ENCODE assay signal across 30 cellular contexts in the genomic region with DNA sequence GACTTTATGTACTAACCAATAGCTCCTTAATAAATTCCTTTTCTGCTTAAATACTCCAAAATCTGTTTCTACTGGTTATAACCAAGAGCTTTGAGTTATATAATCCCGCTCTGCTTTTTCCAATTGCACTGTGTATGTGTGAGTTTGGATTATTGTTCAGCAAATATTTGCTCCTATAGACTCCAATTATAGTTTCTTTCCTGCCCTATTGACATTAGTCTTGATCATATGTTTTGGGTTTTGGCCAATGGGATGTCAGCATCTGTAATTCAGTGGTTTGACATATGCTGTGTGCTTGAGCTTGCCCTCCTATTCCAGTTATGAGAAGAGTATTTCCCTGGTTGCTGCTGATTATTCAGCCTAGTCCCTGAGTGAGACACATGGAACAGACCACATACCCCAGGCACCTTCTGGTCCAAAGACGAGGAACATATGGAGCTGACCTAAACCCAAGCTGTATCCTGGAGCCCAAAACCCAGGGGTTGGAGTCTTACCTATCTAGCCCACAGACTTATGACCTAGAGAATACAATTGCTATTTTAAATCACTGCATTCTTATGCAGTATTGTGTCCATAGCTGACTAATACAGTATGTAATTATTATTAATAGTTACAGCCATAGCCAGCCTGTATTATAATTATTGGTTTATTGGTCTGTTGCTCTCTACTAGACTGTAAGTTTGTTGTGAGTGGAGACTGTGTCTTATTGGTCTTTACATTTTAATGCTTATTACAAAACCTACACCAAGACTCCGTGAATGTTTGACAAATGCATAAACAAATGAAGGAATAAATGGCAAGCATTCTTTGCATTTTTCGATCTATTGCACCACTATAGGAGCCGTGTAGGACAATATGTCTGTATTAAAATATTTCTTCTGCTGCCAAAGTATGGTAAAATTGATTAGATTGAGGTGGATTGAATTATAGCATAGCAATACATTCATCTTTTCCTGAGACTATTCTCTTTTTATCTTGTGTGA. TPM values are rescaled to one million over a fixed set of nuclear protein-coding genes. Genes with fewer than 3 reads are reported as not detected.
DNase-seq lines count a peak whose midpoint lies in the region; ATAC-seq, FAIRE-seq and TF ChIP-seq lines count a peak whose summit lies in the region.
"Had no signal": no experiment of that assay in that cellular context is flagged by ENCODE, and none has a peak within 500 bp of the region (broad histone marks: within the 10 kb centered on the region; RNA-seq: fewer than 3 reads in every experiment).

No MANE protein-coding gene starts in this region.

- no peaks in the 10 kb centered on the region for H3K9me3 Mint-ChIP-seq in CD4-positive, alpha-beta T cell
- H3K9me3 Mint-ChIP-seq: T-helper 1 cell treated with Interleukin-12 subunit alpha and Interleukin-12 subunit beta and Interleukin-4 antibody, amounts not matched to agents 30 μg/mL and 1 μg/mL, for 36 hours had no signal

- H3K36me3 Mint-ChIP-seq in CD4-positive, alpha-beta T cell (ENCODE audit: low read depth): no peaks in the 10 kb centered on the region
- H3K36me3 Mint-ChIP-seq: CD4-positive, alpha-beta memory T cell had no signal

- peak overlapping the region; percentile 78; the same call in 1 of the 2 replicates for H4K5ac ChIP-seq in IMR-90 (ENCODE audit: low read depth, low read length)

- H3K27me3 Mint-ChIP-seq in CD4-positive, alpha-beta T cell: no peaks in the 10 kb centered on the region

- no peaks in the 10 kb centered on the region for H3K4me1 Mint-ChIP-seq in CD4-positive, alpha-beta T cell (ENCODE audit: low read depth)
- H3K4me1 Mint-ChIP-seq: CD4-positive, alpha-beta memory T cell had no signal

- H4K20me1 ChIP-seq in IMR-90 (ENCODE audit: insufficient read depth, low read length): no peaks in the 10 kb centered on the region
- H4K20me1 ChIP-seq in HepG2 (ENCODE audit: insufficient read depth, low read length): no peaks in the 10 kb centered on the region
- H4K20me1 ChIP-seq: BLaER1 treated with 17β-estradiol and CSF1 and Interleukin-3, amounts not matched to agents 10 nM and 100 nM had no signal

- no peaks in the 10 kb centered on the region for H3K9me3 ChIP-seq in IMR-90 (ENCODE audit: control insufficient read depth, insufficient read depth, low read length)
- H3K9me3 ChIP-seq in adipocyte (ENCODE audit: control insufficient read depth, low read length): peaks cover 5% of the 10 kb centered on the region
- no peaks in the 10 kb centered on the region for H3K9me3 ChIP-seq in tibial nerve
- H3K9me3 ChIP-seq in CD4-positive, alpha-beta T cell (ENCODE audit: control insufficient read depth, low read length): no peaks in the 10 kb centered on the region
- no peaks in the 10 kb centered on the region for H3K9me3 ChIP-seq in HepG2 (ENCODE audit: low read length)

- TF ChIP-seq RAD21 in IMR-90 (IDR thresholded peaks at IDR 0.05; ENCODE audit: low read length): no peak
- no peak for TF ChIP-seq RAD21 in HepG2 (CRISPR knock-in tag; IDR thresholded peaks at IDR 0.05)

- no peak for TF ChIP-seq POLR2A in IMR-90 (IDR thresholded peaks at IDR 0.05; ENCODE audit: low read depth, low read length)
- no peak for TF ChIP-seq POLR2A in tibial nerve (IDR thresholded peaks at IDR 0.05)
- TF ChIP-seq POLR2A in HepG2 (IDR thresholded peaks at IDR 0.05; ENCODE audit: insufficient read depth in 1 of 2, low read depth in 2 of 2, low read length in 2 of 2): no peak

- no peaks in the 10 kb centered on the region for H3K27me3 ChIP-seq in IMR-90 (ENCODE audit: control insufficient read depth, insufficient read depth, low read length)
- no peaks in the 10 kb centered on the region for H3K27me3 ChIP-seq in adipocyte (replicated peaks; ENCODE audit: control insufficient read depth, insufficient read depth, low read length)
- no peaks in the 10 kb centered on the region for H3K27me3 ChIP-seq in tibial nerve
- no peaks in the 10 kb centered on the region for H3K27me3 ChIP-seq in CD4-positive, alpha-beta T cell (ENCODE audit: control insufficient read depth, insufficient read depth, low read length)
- no peaks in the 10 kb centered on the region for H3K27me3 ChIP-seq in HepG2 (ENCODE audit: control insufficient read depth in 1 of 2, insufficient read depth in 2 of 2, low read length in 2 of 2)
- H3K27me3 ChIP-seq: BLaER1 treated with 17β-estradiol and CSF1 and Interleukin-3, amounts not matched to agents 10 nM and 100 nM had no signal

- H3K23ac ChIP-seq in IMR-90 (ENCODE audit: low read depth, low read length): no peak overlapping the region

- peak overlapping the region; percentile 70; the same call in 1 of the 2 replicates for H2BK20ac ChIP-seq in IMR-90 (ENCODE audit: low read depth, low read length)

- WGBS in IMR-90 (ENCODE audit: extremely low coverage in 2 of 2, insufficient read length in 1 of 2), 2 experiments: no CpG with 5 or more reads among the region's 5 CpGs
- 76 to 83% methylated on average over 5 of the region's 5 CpGs for WGBS in tibial nerve, 2 donors
- WGBS in HepG2 (ENCODE audit: low lambda C conversion rate): 30% methylated on average over 5 of the region's 5 CpGs

- in situ Hi-C loops in IMR-90 (cut with MboI; ENCODE audit: low sequenced_read_pairs) (no loop called here), HepG2 (cut with HindIII; ENCODE audit: extremely low pct_ligation_motif_present, low pct_unique_long_range_greater_than_20kb) (no loop called here)

- H2AFZ ChIP-seq in IMR-90 (replicated peaks; ENCODE audit: low read length, poor library complexity): no peak overlapping the region
- no peak overlapping the region for H2AFZ ChIP-seq in HepG2 (ENCODE audit: low read length)
- H2AFZ ChIP-seq: GM23248 had no signal

- H3K27ac ChIP-seq in IMR-90 (ENCODE audit: insufficient read depth, low read length) (no peak overlapping the region), tibial nerve (no peak overlapping the region), HepG2 (ENCODE audit: extremely low read length, insufficient read depth, low read length) (no peak overlapping the region)
- no peak overlapping the region for H3K27ac ChIP-seq in CD4-positive, alpha-beta T cell (ENCODE audit: low read depth, low read length)
- H3K27ac ChIP-seq: A549; BLaER1 treated with 17β-estradiol and CSF1 and Interleukin-3, amounts not matched to agents 10 nM and 100 nM; GM23248; RWPE1 had no signal

- no peak overlapping the region for H3K4me3 Mint-ChIP-seq in CD4-positive, alpha-beta T cell
- H3K4me3 Mint-ChIP-seq: CD4-positive, alpha-beta memory T cell; T-helper 1 cell treated with Interleukin-12 subunit alpha and Interleukin-12 subunit beta and Interleukin-4 antibody, amounts not matched to agents 30 μg/mL and 1 μg/mL, for 36 hours had no signal

- TF ChIP-seq EP300 in tibial nerve (IDR thresholded peaks at IDR 0.05) (no peak), HepG2 (IDR thresholded peaks at IDR 0.05; ENCODE audit: low read depth in 2 of 2, low read length in 2 of 2) (no peak), HepG2 (CRISPR knock-in tag; IDR thresholded peaks at IDR 0.05; ENCODE audit: borderline replicate concordance) (no peak)

- H2AK5ac ChIP-seq in IMR-90 (ENCODE audit: low read depth, low read length): peak overlapping the region; percentile 29; the same call in 1 of the 2 replicates

- H3K18ac ChIP-seq in IMR-90 (ENCODE audit: low read depth, low read length): peak overlapping the region; percentile 75

- TF ChIP-seq CTCF in IMR-90 (conservative IDR thresholded peaks at IDR 0.05; ENCODE audit: low read depth, low read length) (no peak), tibial nerve (IDR thresholded peaks at IDR 0.05) (no peak), HepG2 (CRISPR knock-in tag; IDR thresholded peaks at IDR 0.05) (no peak)
- no peak for TF ChIP-seq CTCF in CD4-positive, alpha-beta T cell (IDR thresholded peaks at IDR 0.05)

- no peak overlapping the region for H2BK5ac ChIP-seq in IMR-90 (ENCODE audit: low read depth, low read length, poor library complexity, severe bottlenecking)

- CTCF ChIA-PET in IMR-90 (lab: Yijun Ruan, JAX): no interaction called here
- CTCF ChIA-PET in CD4-positive, alpha-beta T cell (lab: Charles Lee): no interaction called here
- CTCF ChIA-PET in HepG2 (lab: Yijun Ruan, JAX; ENCODE audit: low intra/inter-chr PET ratio, low total read pairs): no interaction called here

- H3K9me1 ChIP-seq in IMR-90 (ENCODE audit: insufficient read depth, low read length): peaks cover 3% of the 10 kb centered on the region; the same call in 1 of the 2 replicates

- H3K27ac Mint-ChIP-seq in CD4-positive, alpha-beta T cell: no peak overlapping the region
- H3K27ac Mint-ChIP-seq: CD4-positive, alpha-beta memory T cell; T-helper 1 cell treated with Interleukin-12 subunit alpha and Interleukin-12 subunit beta and Interleukin-4 antibody, amounts not matched to agents 30 μg/mL and 1 μg/mL, for 36 hours had no signal

- no peaks in the 10 kb centered on the region for H3K79me1 ChIP-seq in IMR-90 (ENCODE audit: low read depth in 1 of 2, low read length in 2 of 2)

- DNase-seq in DMS 273 treated with DMSO at 0.1 percent for 48 hours (lab: John Stamatoyannopoulos, UW) (peak; percentile 63), IMR-90 (peak; percentile 21), adipocyte (ENCODE audit: low read depth) (peak; percentile 28), iris pigment epithelial cell (ENCODE audit: low read depth) (peak; percentile 63), tibial nerve (ENCODE audit: low spot score in 2 of 2) (no peak), NK-92 (lab: John Stamatoyannopoulos, UW; ENCODE audit: unreplicated experiment) (no peak), HepG2 (ENCODE audit: low spot score) (no peak)
- no peak for DNase-seq in CD4-positive, alpha-beta T cell
- DNase-seq: AML-193; CD4-positive, alpha-beta memory T cell; COR-L47; DMS79 treated with DMSO at 0.1 percent for 48 hours; GM23248; H7; KBM-7; MV-4-11; NCI-H1105; NCI-H187; NCI-H2081 treated with DMSO at 0.1 percent for 48 hours; NCI-H2171; NCI-H226; NCI-H510A; NCI-H774; SHP77; SW 1271 had no signal

- no peak overlapping the region for H3K56ac ChIP-seq in IMR-90 (ENCODE audit: extremely low read depth, insufficient read depth, low read length)

- H3K4me1 ChIP-seq in IMR-90 (ENCODE audit: control insufficient read depth, insufficient read depth, low read length): peaks cover 4% of the 10 kb centered on the region
- peaks cover 61% of the 10 kb centered on the region for H3K4me1 ChIP-seq in adipocyte (ENCODE audit: control insufficient read depth, insufficient read depth, low read length)
- H3K4me1 ChIP-seq in tibial nerve: peaks cover 0 to 6% (median 0%) of the 10 kb centered on the region in 4 donors
- peaks cover 7% of the 10 kb centered on the region for H3K4me1 ChIP-seq in HepG2 (ENCODE audit: insufficient read depth, low read length)
- H3K4me1 ChIP-seq: BLaER1 treated with 17β-estradiol and CSF1 and Interleukin-3, amounts not matched to agents 10 nM and 100 nM had no signal

- peak overlapping the region; percentile 46 for H4K91ac ChIP-seq in IMR-90 (ENCODE audit: insufficient read depth, low read depth, low read length)

- ATAC-seq in IMR-90 (ENCODE audit: low read depth) (peak; percentile 50), HepG2 (no peak)
- ATAC-seq in CD4-positive, alpha-beta T cell (ENCODE audit: poor library complexity): no peak
- ATAC-seq: A549, Panc1 had no signal

- H3K4me2 ChIP-seq in IMR-90 (ENCODE audit: low read depth, low read length) (0 out of 2 replicates have a peak overlapping the region, but pooled peaks have one; percentile 38), HepG2 (ENCODE audit: low read depth, low read length) (no peak overlapping the region)
- H3K4me2 ChIP-seq: A549; BLaER1 treated with 17β-estradiol and CSF1 and Interleukin-3, amounts not matched to agents 10 nM and 100 nM had no signal

- H3K36me3 ChIP-seq in IMR-90 (ENCODE audit: control insufficient read depth, insufficient read depth, low read length) (no peaks in the 10 kb centered on the region), adipocyte (ENCODE audit: control insufficient read depth, insufficient read depth, low read length, severe bottlenecking) (no peaks in the 10 kb centered on the region), tibial nerve (no peaks in the 10 kb centered on the region), HepG2 (replicated peaks in 1 of 2; ENCODE audit: control insufficient read depth in 1 of 2, insufficient read depth in 2 of 2, low read length in 2 of 2) (no peaks in the 10 kb centered on the region)
- H3K36me3 ChIP-seq: BLaER1 treated with 17β-estradiol and CSF1 and Interleukin-3, amounts not matched to agents 10 nM and 100 nM had no signal

- no peaks in the 10 kb centered on the region for H3K79me2 ChIP-seq in HepG2 (ENCODE audit: insufficient read depth, low read length)

- H2AK9ac ChIP-seq in IMR-90 (replicated peaks; ENCODE audit: low read depth, low read length, poor library complexity): no peak overlapping the region

- H3K14ac ChIP-seq in IMR-90 (replicated peaks; ENCODE audit: low read depth, low read length): 0 out of 2 replicates have a peak overlapping the region, but pooled peaks have one; percentile 10

- BruUV-seq in IMR-90 (replicated peaks; lab: Mats Ljungman, UMichigan) (no TSS peak), HepG2 (replicated peaks; lab: Mats Ljungman, UMichigan) (no TSS peak)

- POLR2A ChIA-PET in IMR-90 (lab: Charles Lee; ENCODE audit: unreplicated experiment): no interaction called here
- POLR2A ChIA-PET in CD4-positive, alpha-beta T cell (lab: Charles Lee): no interaction called here
- POLR2A ChIA-PET in HepG2 (lab: Yijun Ruan, JAX): no interaction called here

- intact Hi-C loops in IMR-90 (cut with micrococcal nuclease): no loop called here
- intact Hi-C loops in CD4-positive, alpha-beta T cell (cut with DNase I, micrococcal nuclease): no loop called here
- intact Hi-C loops in HepG2 (cut with micrococcal nuclease; ENCODE audit: unreplicated experiment): no loop called here

- peak overlapping the region; percentile 23; the same call in 1 of the 2 replicates for H2BK120ac ChIP-seq in IMR-90 (ENCODE audit: low read depth, low read length)

- no peak for FAIRE-seq in HepG2 (lab: Jason Lieb, UNC)

- H3K4me3 ChIP-seq in IMR-90 (ENCODE audit: insufficient read depth, low read depth, low read length): no peak overlapping the region
- H3K4me3 ChIP-seq in adipocyte (ENCODE audit: low read length): no peak overlapping the region
- no peak overlapping the region for H3K4me3 ChIP-seq in tibial nerve
- H3K4me3 ChIP-seq in HepG2 (replicated peaks in 1 of 3; ENCODE audit: insufficient read depth in 1 of 3, low read depth in 2 of 3, low read length in 3 of 3): no peak overlapping the region
- H3K4me3 ChIP-seq: A549; BLaER1 treated with 17β-estradiol and CSF1 and Interleukin-3, amounts not matched to agents 10 nM and 100 nM; GM23248 had no signal

- dilution Hi-C loops in IMR-90 (cut with HindIII; ENCODE audit: low sequenced_read_pairs, unreplicated experiment): no loop called here

- H2BK15ac ChIP-seq in IMR-90 (ENCODE audit: low read depth, low read length): peak overlapping the region; percentile 34; the same call in 1 of the 3 replicates

- no peak overlapping the region for H4K8ac ChIP-seq in IMR-90 (ENCODE audit: low read depth in 2 of 2, low read length in 2 of 2)

- H3K9ac ChIP-seq in IMR-90 (ENCODE audit: low read depth, low read length) (no peak overlapping the region), adipocyte (ENCODE audit: low read length) (no peak overlapping the region), HepG2 (ENCODE audit: insufficient read depth, low read depth, low read length) (no peak overlapping the region)
- H3K9ac ChIP-seq: BLaER1 treated with 17β-estradiol and CSF1 and Interleukin-3, amounts not matched to agents 10 nM and 100 nM; GM23248 had no signal

- H3K4ac ChIP-seq in IMR-90 (ENCODE audit: low read depth, low read length): peak overlapping the region; percentile 30

RNA-seq across cellular contexts. Expression of a gene that starts 11.7 kb away (rescaled TPM):
- total RNA-seq in IMR-90 (2012; rRNA removed): 21.0 and 28.6 TPM in 2 replicates
- polyA plus RNA-seq in IMR-90 (2012; rRNA removed): 7.3 and 8.3 TPM in 2 replicates
- 0.76 and 1.2 TPM in 2 replicates for polyA plus RNA-seq in IMR-90 (2012; cell fraction: cytosol; rRNA removed)
- polyA plus RNA-seq in IMR-90 (2012; cell fraction: nucleus; rRNA removed; ENCODE audit: low replicate concordance): 1.6 and 21.6 TPM in 2 replicates
- 100 to 1,000 TPM in 1 of 4 donors, 10 to 100 TPM in 3; 60.6 to 107 (median 75.2) TPM for total RNA-seq in tibial nerve
- 10 to 100 TPM; 27.2 to 30.3 TPM for total RNA-seq in CD4-positive, alpha-beta T cell
- total RNA-seq in HepG2 (2016; rRNA removed; fragmentation: Illumina TruSeq; extraction: Trizol): 11.9 and 13.1 TPM in 2 replicates
- total RNA-seq in HepG2 (2016; cell fraction: cytosol; rRNA removed; fragmentation: Illumina TruSeq; extraction: Trizol; ENCODE audit: low read depth): 5.4 and 7.1 TPM in 2 replicates
- total RNA-seq in HepG2 (2016; cell fraction: insoluble cytoplasmic fraction; rRNA removed; fragmentation: Illumina TruSeq; extraction: Trizol): 11.5 and 15.5 TPM in 2 replicates
- total RNA-seq in HepG2 (2016; cell fraction: membrane; rRNA removed; fragmentation: Illumina TruSeq; extraction: Trizol): 9.9 and 10.1 TPM in 2 replicates
- 24.9 and 26.5 TPM in 2 replicates for total RNA-seq in HepG2 (2016; cell fraction: nucleus; rRNA removed; fragmentation: Illumina TruSeq; extraction: Trizol)
- polyA plus RNA-seq in HepG2 (2011; rRNA removed): 5.4 and 7.1 TPM in 2 replicates
- polyA plus RNA-seq in HepG2 (2011; cell fraction: cytosol; rRNA removed): 2.2 and 3.9 TPM in 2 replicates
- 6.2 and 6.6 TPM in 2 replicates for polyA plus RNA-seq in HepG2 (2011; cell fraction: nucleus; rRNA removed)
- 8.9 and 11.0 TPM in 2 replicates for polyA plus RNA-seq in HepG2 (2012)
- polyA plus RNA-seq in HepG2 (2016; cell fraction: cytosol; fragmentation: Illumina TruSeq; extraction: Trizol; ENCODE audit: low read depth): 3.4 and 6.5 TPM in 2 replicates
- polyA plus RNA-seq in HepG2 (2016; cell fraction: insoluble cytoplasmic fraction; fragmentation: Illumina TruSeq; extraction: Trizol; ENCODE audit: low read depth): 11.9 and 12.1 TPM in 2 replicates
- polyA plus RNA-seq in HepG2 (2016; cell fraction: membrane; fragmentation: Illumina TruSeq; extraction: Trizol; ENCODE audit: low read depth): 6.9 and 8.3 TPM in 2 replicates
- polyA plus RNA-seq in HepG2 (2016; cell fraction: nucleus; fragmentation: Illumina TruSeq; extraction: Trizol; ENCODE audit: insufficient read depth, low read depth): 19.8 and 24.6 TPM in 2 replicates
- 4.1 and 5.7 TPM in 2 replicates for polyA minus RNA-seq in HepG2 (2011; rRNA and poly(A)+ RNA removed; ENCODE audit: low replicate concordance)
- 4.0 and 5.2 TPM in 2 replicates for polyA minus RNA-seq in HepG2 (2011; cell fraction: cytosol; rRNA and poly(A)+ RNA removed)
- polyA minus RNA-seq in HepG2 (2011; cell fraction: nucleus; rRNA and poly(A)+ RNA removed): 40.4 and 43.9 TPM in 2 replicates

Comparison
In these comparisons a context has a peak if more than half of its experiments do, and no peak if none do; other contexts are left out.
1. DNase-seq: peak in DMS 273 treated with DMSO at 0.1 percent for 48 hours (single experiment), IMR-90 (single experiment), adipocyte (single experiment) and iris pigment epithelial cell (single experiment); none in tibial nerve (0 of 2), NK-92 (single experiment), CD4-positive, alpha-beta T cell (0 of 10) and HepG2 (single experiment).